Comparison of ENCODE assay signal across 8 cellular contexts in genomic region chr4:22237155-22237751, GRCh38.
DNase-seq lines count a peak whose midpoint lies in the region; ATAC-seq and TF ChIP-seq lines count a peak whose summit lies in the region.

No MANE protein-coding gene starts in this region.

- intact Hi-C loops in CD14-positive monocyte (cut with micrococcal nuclease), result no loop called here
- intact Hi-C loops in activated CD4-positive, alpha-beta memory T cell treated with anti-CD3 and anti-CD28 coated beads for 36 hours (cut with micrococcal nuclease), result no loop called here
- intact Hi-C loops in sciatic nerve (cut with DNase I), result no loop called here

- no peaks in the 10 kb centered on the region for H3K4me1 Mint-ChIP-seq in CD14-positive monocyte
- no peaks in the 10 kb centered on the region for H3K4me1 Mint-ChIP-seq in activated CD4-positive, alpha-beta memory T cell treated with anti-CD3 and anti-CD28 coated beads for 36 hours (ENCODE audit: low read depth)

- peaks cover 0 to 5% (median 0%) of the 10 kb centered on the region in 7 donors for H3K9me3 Mint-ChIP-seq in CD14-positive monocyte
- peaks cover 10% of the 10 kb centered on the region for H3K9me3 Mint-ChIP-seq in activated CD4-positive, alpha-beta memory T cell treated with anti-CD3 and anti-CD28 coated beads for 36 hours

- no peak overlapping the region for H3K4me3 Mint-ChIP-seq in CD14-positive monocyte
- H3K4me3 Mint-ChIP-seq in activated CD4-positive, alpha-beta memory T cell treated with anti-CD3 and anti-CD28 coated beads for 36 hours, result no peak overlapping the region

- TF ChIP-seq CTCF in CD14-positive monocyte (IDR thresholded peaks at IDR 0.05) (peak; percentile 32), foreskin fibroblast (IDR thresholded peaks at IDR 0.05; ENCODE audit: low read depth, low read length) (peak; percentile 6)

- no peak overlapping the region for H3K4me3 ChIP-seq in Jurkat, Clone E6-1 (ENCODE audit: low read length)
- H3K4me3 ChIP-seq in foreskin fibroblast (ENCODE audit: low read depth in 1 of 2, low read length in 2 of 2), result no peak overlapping the region

- no peak overlapping the region for H3K27ac Mint-ChIP-seq in CD14-positive monocyte
- H3K27ac Mint-ChIP-seq in activated CD4-positive, alpha-beta memory T cell treated with anti-CD3 and anti-CD28 coated beads for 36 hours, result no peak overlapping the region

- H3K36me3 Mint-ChIP-seq in CD14-positive monocyte, result no peaks in the 10 kb centered on the region
- H3K36me3 Mint-ChIP-seq in activated CD4-positive, alpha-beta memory T cell treated with anti-CD3 and anti-CD28 coated beads for 36 hours, result no peaks in the 10 kb centered on the region

- peaks cover 0 to 1% (median 0%) of the 10 kb centered on the region in 3 donors for H3K27me3 Mint-ChIP-seq in CD14-positive monocyte (ENCODE audit: low read depth in 3 of 3)
- no peaks in the 10 kb centered on the region for H3K27me3 Mint-ChIP-seq in activated CD4-positive, alpha-beta memory T cell treated with anti-CD3 and anti-CD28 coated beads for 36 hours

- CTCF ChIA-PET in activated CD4-positive, alpha-beta memory T cell treated with anti-CD3 and anti-CD28 coated beads for 36 hours (lab: Charles Lee), result no interaction called here

- DNase-seq in CD14-positive monocyte (ENCODE audit: low spot score), result no peak
- peak; percentile 16 for DNase-seq in Jurkat, Clone E6-1 (ENCODE audit: low read depth, low spot score)
- DNase-seq in activated CD4-positive, alpha-beta memory T cell treated with anti-CD3 and anti-CD28 coated beads for 36 hours, result peak; percentile 25
- no peak for DNase-seq in foreskin fibroblast
- DNase-seq in stimulated activated CD4-positive, alpha-beta T cell treated with anti-CD3 and anti-CD28 coated beads, Interleukin-12 subunit alpha, Interleukin-12 subunit beta, amount 100 ng/mL, for 4 hours, result peak; percentile 41
- DNase-seq in sciatic nerve (ENCODE audit: low spot score), result no peak
- no peak for DNase-seq in NCI-H2196 treated with DMSO at 0.1 percent for 48 hours (lab: John Stamatoyannopoulos, UW; ENCODE audit: unreplicated experiment)

- ATAC-seq in sciatic nerve, result no peak
- no peak for ATAC-seq in HG03025 (IDR thresholded peaks at IDR 0.05; ENCODE audit: low FRiP score, unreplicated experiment)

- POLR2A ChIA-PET in activated CD4-positive, alpha-beta memory T cell treated with anti-CD3 and anti-CD28 coated beads for 36 hours (lab: Charles Lee), result no interaction called here

Comparison
In these comparisons a context has a peak if more than half of its experiments do, and no peak if none do; other contexts are left out.
1. DNase-seq: peak in Jurkat, Clone E6-1 (single experiment), activated CD4-positive, alpha-beta memory T cell treated with anti-CD3 and anti-CD28 coated beads for 36 hours (single experiment) and stimulated activated CD4-positive, alpha-beta T cell treated with anti-CD3 and anti-CD28 coated beads, Interleukin-12 subunit alpha, Interleukin-12 subunit beta, amount 100 ng/mL, for 4 hours (single experiment); none in CD14-positive monocyte (single experiment), foreskin fibroblast (0 of 2), sciatic nerve (single experiment) and NCI-H2196 treated with DMSO at 0.1 percent for 48 hours (single experiment).